Comparison of ENCODE assay signal across 2 cellular contexts in the genomic region with DNA sequence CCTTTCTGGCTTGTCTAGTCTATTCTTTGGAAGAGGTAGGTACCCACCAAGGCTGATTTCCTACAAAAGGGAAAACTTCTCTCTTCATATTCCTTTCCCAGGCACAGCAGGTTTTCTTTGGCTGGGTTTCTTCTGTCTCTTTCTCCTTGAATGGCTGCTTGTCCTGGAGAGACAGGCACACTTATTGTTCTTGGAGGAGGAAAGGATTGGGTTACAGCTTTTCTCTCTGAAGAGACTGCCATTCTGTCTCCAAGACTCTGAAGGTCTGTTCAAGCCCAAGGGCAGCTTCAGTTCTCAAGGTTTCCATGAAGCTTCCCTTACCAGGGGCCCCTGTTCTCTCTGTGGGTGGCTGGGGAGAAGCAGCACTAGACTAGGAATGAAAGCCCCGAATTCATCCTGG.
TF ChIP-seq lines count a peak whose summit lies in the region.

No MANE protein-coding gene starts in this region.

TF ChIP-seq in SK-N-SH, 30 proteins besides CTCF, POLR2A, EP300 and RAD21 (continued from another document):
- TF ChIP-seq, protein P1, sequence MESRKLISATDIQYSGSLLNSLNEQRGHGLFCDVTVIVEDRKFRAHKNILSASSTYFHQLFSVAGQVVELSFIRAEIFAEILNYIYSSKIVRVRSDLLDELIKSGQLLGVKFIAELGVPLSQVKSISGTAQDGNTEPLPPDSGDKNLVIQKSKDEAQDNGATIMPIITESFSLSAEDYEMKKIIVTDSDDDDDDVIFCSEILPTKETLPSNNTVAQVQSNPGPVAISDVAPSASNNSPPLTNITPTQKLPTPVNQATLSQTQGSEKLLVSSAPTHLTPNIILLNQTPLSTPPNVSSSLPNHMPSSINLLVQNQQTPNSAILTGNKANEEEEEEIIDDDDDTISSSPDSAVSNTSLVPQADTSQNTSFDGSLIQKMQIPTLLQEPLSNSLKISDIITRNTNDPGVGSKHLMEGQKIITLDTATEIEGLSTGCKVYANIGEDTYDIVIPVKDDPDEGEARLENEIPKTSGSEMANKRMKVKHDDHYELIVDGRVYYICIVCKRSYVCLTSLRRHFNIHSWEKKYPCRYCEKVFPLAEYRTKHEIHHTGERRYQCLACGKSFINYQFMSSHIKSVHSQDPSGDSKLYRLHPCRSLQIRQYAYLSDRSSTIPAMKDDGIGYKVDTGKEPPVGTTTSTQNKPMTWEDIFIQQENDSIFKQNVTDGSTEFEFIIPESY (IDR thresholded peaks at IDR 0.05; ENCODE audit: borderline replicate concordance, low read depth) = no peak
- no peak for TF ChIP-seq SIN3A (IDR thresholded peaks at IDR 0.05; ENCODE audit: borderline replicate concordance, low read depth, low read length)
- TF ChIP-seq CHD2 (IDR thresholded peaks at IDR 0.05; ENCODE audit: low read length, partially characterized antibody) = no peak
- TF ChIP-seq FOSL2 (IDR thresholded peaks at IDR 0.05; ENCODE audit: borderline replicate concordance, low read depth) = no peak
- TF ChIP-seq, protein P2, sequence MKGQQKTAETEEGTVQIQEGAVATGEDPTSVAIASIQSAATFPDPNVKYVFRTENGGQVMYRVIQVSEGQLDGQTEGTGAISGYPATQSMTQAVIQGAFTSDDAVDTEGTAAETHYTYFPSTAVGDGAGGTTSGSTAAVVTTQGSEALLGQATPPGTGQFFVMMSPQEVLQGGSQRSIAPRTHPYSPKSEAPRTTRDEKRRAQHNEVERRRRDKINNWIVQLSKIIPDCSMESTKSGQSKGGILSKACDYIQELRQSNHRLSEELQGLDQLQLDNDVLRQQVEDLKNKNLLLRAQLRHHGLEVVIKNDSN (IDR thresholded peaks at IDR 0.05; ENCODE audit: borderline replicate concordance, low read depth) = no peak
- TF ChIP-seq NRF1 (IDR thresholded peaks at IDR 0.05; ENCODE audit: low read depth, low read length) = no peak
- no peak for TF ChIP-seq RFX5 (IDR thresholded peaks at IDR 0.05; ENCODE audit: low read length)

TF ChIP-seq in SK-N-SH treated with all-trans-retinoic acid at 6 μM for 48 hours, 23 proteins besides CTCF, POLR2A, EP300 and RAD21 (continued from another document):
- TF ChIP-seq, protein P3, sequence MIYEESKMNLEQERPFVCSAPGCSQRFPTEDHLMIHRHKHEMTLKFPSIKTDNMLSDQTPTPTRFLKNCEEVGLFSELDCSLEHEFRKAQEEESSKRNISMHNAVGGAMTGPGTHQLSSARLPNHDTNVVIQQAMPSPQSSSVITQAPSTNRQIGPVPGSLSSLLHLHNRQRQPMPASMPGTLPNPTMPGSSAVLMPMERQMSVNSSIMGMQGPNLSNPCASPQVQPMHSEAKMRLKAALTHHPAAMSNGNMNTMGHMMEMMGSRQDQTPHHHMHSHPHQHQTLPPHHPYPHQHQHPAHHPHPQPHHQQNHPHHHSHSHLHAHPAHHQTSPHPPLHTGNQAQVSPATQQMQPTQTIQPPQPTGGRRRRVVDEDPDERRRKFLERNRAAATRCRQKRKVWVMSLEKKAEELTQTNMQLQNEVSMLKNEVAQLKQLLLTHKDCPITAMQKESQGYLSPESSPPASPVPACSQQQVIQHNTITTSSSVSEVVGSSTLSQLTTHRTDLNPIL (CRISPR knock-in tag; IDR thresholded peaks at IDR 0.05; ENCODE audit: low read depth) = no peak
- TF ChIP-seq, protein P4, sequence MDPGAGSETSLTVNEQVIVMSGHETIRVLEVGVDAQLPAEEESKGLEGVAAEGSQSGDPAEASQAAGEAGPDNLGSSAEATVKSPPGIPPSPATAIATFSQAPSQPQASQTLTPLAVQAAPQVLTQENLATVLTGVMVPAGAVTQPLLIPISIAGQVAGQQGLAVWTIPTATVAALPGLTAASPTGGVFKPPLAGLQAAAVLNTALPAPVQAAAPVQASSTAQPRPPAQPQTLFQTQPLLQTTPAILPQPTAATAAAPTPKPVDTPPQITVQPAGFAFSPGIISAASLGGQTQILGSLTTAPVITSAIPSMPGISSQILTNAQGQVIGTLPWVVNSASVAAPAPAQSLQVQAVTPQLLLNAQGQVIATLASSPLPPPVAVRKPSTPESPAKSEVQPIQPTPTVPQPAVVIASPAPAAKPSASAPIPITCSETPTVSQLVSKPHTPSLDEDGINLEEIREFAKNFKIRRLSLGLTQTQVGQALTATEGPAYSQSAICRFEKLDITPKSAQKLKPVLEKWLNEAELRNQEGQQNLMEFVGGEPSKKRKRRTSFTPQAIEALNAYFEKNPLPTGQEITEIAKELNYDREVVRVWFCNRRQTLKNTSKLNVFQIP (CRISPR knock-in tag; IDR thresholded peaks at IDR 0.05; ENCODE audit: borderline replicate concordance, low read depth) = no peak
- TF ChIP-seq, protein P5, sequence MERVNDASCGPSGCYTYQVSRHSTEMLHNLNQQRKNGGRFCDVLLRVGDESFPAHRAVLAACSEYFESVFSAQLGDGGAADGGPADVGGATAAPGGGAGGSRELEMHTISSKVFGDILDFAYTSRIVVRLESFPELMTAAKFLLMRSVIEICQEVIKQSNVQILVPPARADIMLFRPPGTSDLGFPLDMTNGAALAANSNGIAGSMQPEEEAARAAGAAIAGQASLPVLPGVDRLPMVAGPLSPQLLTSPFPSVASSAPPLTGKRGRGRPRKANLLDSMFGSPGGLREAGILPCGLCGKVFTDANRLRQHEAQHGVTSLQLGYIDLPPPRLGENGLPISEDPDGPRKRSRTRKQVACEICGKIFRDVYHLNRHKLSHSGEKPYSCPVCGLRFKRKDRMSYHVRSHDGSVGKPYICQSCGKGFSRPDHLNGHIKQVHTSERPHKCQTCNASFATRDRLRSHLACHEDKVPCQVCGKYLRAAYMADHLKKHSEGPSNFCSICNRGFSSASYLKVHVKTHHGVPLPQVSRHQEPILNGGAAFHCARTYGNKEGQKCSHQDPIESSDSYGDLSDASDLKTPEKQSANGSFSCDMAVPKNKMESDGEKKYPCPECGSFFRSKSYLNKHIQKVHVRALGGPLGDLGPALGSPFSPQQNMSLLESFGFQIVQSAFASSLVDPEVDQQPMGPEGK (CRISPR knock-in tag; IDR thresholded peaks at IDR 0.05; ENCODE audit: borderline replicate concordance) = no peak
- TF ChIP-seq, protein P6, sequence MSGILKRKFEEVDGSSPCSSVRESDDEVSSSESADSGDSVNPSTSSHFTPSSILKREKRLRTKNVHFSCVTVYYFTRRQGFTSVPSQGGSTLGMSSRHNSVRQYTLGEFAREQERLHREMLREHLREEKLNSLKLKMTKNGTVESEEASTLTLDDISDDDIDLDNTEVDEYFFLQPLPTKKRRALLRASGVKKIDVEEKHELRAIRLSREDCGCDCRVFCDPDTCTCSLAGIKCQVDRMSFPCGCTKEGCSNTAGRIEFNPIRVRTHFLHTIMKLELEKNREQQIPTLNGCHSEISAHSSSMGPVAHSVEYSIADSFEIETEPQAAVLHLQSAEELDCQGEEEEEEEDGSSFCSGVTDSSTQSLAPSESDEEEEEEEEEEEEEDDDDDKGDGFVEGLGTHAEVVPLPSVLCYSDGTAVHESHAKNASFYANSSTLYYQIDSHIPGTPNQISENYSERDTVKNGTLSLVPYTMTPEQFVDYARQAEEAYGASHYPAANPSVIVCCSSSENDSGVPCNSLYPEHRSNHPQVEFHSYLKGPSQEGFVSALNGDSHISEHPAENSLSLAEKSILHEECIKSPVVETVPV (CRISPR knock-in tag; IDR thresholded peaks at IDR 0.05) = no peak
- no peak for TF ChIP-seq ZFP30 (CRISPR knock-in tag; IDR thresholded peaks at IDR 0.05)
TF ChIP-seq in SK-N-SH treated with all-trans-retinoic acid at 6 μM for 48 hours: peak in this region for 0.
